8 cellular contexts compared by ENCODE assay signal in genomic region chr2:131105156-131105949, GRCh38. TPM values are rescaled to one million over a fixed set of nuclear protein-coding genes. Genes with fewer than 3 reads are reported as not detected.
DNase-seq lines count a peak whose midpoint lies in the region; ATAC-seq and TF ChIP-seq lines count a peak whose summit lies in the region.

PLEKHB2 (plus strand) TSS chr2:131105336; CDS start chr2:131120942, 15,606 bp downstream.

- TF ChIP-seq EP300 in SK-N-SH (IDR thresholded peaks at IDR 0.05; ENCODE audit: borderline replicate concordance in 1 of 2, low read depth in 1 of 2, low read length in 1 of 2) = no peak

- under 1% methylated on average over 53 of the region's 66 CpGs for whole genome bisulfite sequencing in SK-N-SH (ENCODE audit: low lambda C conversion rate)

- H3K27me3 ChIP-seq in SK-N-SH (ENCODE audit: insufficient read depth) = no peaks in the 10 kb centered on the region
- H3K27me3 ChIP-seq in thoracic aorta (replicated peaks; ENCODE audit: insufficient read depth) = no peaks in the 10 kb centered on the region

- CTCF ChIA-PET in SK-N-SH (lab: Yijun Ruan, JAX) = interaction anchor here (1.2 to 2.5 kb wide), 2 partner anchors 20 to 48 kb away, joined by 3 to 7 read pairs; no protein-coding TSS in a partner anchor

- no peaks in the 10 kb centered on the region for H3K9me3 Mint-ChIP-seq in osteocyte (ENCODE audit: unreplicated experiment)

- peaks cover 9% of the 10 kb centered on the region for H3K36me3 Mint-ChIP-seq in osteocyte (ENCODE audit: unreplicated experiment)

- peak within 1 kb of the TSS; percentile 87 to 98 for H3K27ac ChIP-seq in SK-N-SH (ENCODE audit: low read depth in 2 of 2, low read length in 1 of 2)
- peak within 1 kb of the TSS; percentile 93 to 95 for H3K27ac ChIP-seq in thoracic aorta

- H3K4me3 ChIP-seq in LNCaP clone FGC (ENCODE audit: low read depth, low read length) (peak within 1 kb of the TSS; percentile 93), SK-N-SH (ENCODE audit: low read depth in 2 of 2, low read length in 1 of 2) (peak within 1 kb of the TSS; percentile 80 to 95), thoracic aorta (peak within 1 kb of the TSS; percentile 87)

- DNase-seq in GM04503 (ENCODE audit: low read depth) (peak; percentile 37), H4 (ENCODE audit: low spot score) (peak; percentile 78), LNCaP clone FGC (ENCODE audit: low read depth) (no peak), SK-N-SH (peak; percentile 96), glomerular endothelial cell (ENCODE audit: extremely low read depth, low read depth, low spot score) (peak; percentile 31), osteocyte (ENCODE audit: extremely low spot score, unreplicated experiment) (peak; percentile 98), thoracic aorta (ENCODE audit: low spot score) (peak; percentile 46)
- peak; percentile 90 for DNase-seq in activated naive CD4-positive, alpha-beta T cell treated with anti-CD3 and anti-CD28 coated beads, Interleukin-2, amount 50 U/mL, for 16 hours

- peak within 1 kb of the TSS; percentile 79 for H3K4me2 ChIP-seq in SK-N-SH

- peaks cover 0 to 10% of the 10 kb centered on the region in 2 experiments for H3K36me3 ChIP-seq in SK-N-SH (replicated peaks in 1 of 2; ENCODE audit: control insufficient read depth in 1 of 2, insufficient read depth in 2 of 2, low read length in 1 of 2)
- no peaks in the 10 kb centered on the region for H3K36me3 ChIP-seq in thoracic aorta

- H3K79me2 ChIP-seq in SK-N-SH (ENCODE audit: insufficient read depth) = peaks cover 52% of the 10 kb centered on the region

- ATAC-seq in thoracic aorta (ENCODE audit: insufficient number of reproducible peaks, low FRiP score, low read depth) = peak; percentile 85

- peak within 1 kb of the TSS; percentile 91 for H2AFZ ChIP-seq in SK-N-SH (ENCODE audit: low read depth)

- H3K4me1 ChIP-seq in SK-N-SH (ENCODE audit: control insufficient read depth in 1 of 2, insufficient read depth in 2 of 2, low read depth in 1 of 2, low read length in 1 of 2) (peaks cover 7 to 12% of the 10 kb centered on the region in 2 experiments), thoracic aorta (ENCODE audit: control insufficient read depth in 1 of 2, low read depth in 2 of 2) (peaks cover 10 to 21% of the 10 kb centered on the region in 2 donors)

- no peaks in the 10 kb centered on the region for H3K27me3 Mint-ChIP-seq in osteocyte (ENCODE audit: unreplicated experiment)

- POLR2A ChIA-PET in SK-N-SH (lab: Yijun Ruan, JAX) = interaction anchor here (1.2 to 1.6 kb wide), 2 partner anchors 12 to 13 kb away, joined by 3 to 7 read pairs; partner anchors contain the start of gene FAM168B

- no peak for TF ChIP-seq RAD21 in SK-N-SH (IDR thresholded peaks at IDR 0.05; ENCODE audit: low read length)

- H3F3A ChIP-seq in SK-N-SH (replicated peaks; ENCODE audit: insufficient read depth) = peaks cover 11% of the 10 kb centered on the region

- peaks cover 24% of the 10 kb centered on the region for H4K20me1 ChIP-seq in SK-N-SH (ENCODE audit: insufficient read depth)

- peak; percentile 29; the same call in 1 of the 2 replicates for TF ChIP-seq CTCF in LNCaP clone FGC (IDR thresholded peaks at IDR 0.05; ENCODE audit: control insufficient read depth, extremely low read depth, insufficient read depth)
- TF ChIP-seq CTCF in SK-N-SH (IDR thresholded peaks at IDR 0.05) = peak; percentile 40
- peak; percentile 50 for TF ChIP-seq CTCF in osteocyte (IDR thresholded peaks at IDR 0.05)
- TF ChIP-seq CTCF in thoracic aorta (IDR thresholded peaks at IDR 0.05) = peak; percentile 13

- peak within 1 kb of the TSS; percentile 99 for H3K4me3 Mint-ChIP-seq in osteocyte (ENCODE audit: unreplicated experiment)

- H3K9ac ChIP-seq in SK-N-SH = peak within 1 kb of the TSS; percentile 88

- H3K9me3 ChIP-seq in SK-N-SH = no peaks in the 10 kb centered on the region
- no peaks in the 10 kb centered on the region for H3K9me3 ChIP-seq in thoracic aorta

- no peaks in the 10 kb centered on the region for H3K9me2 ChIP-seq in SK-N-SH

- peak within 1 kb of the TSS; percentile 97 for H3K27ac Mint-ChIP-seq in osteocyte (ENCODE audit: unreplicated experiment)

- H3K4me1 Mint-ChIP-seq in osteocyte (ENCODE audit: unreplicated experiment) = peaks cover 34% of the 10 kb centered on the region

TF ChIP-seq in SK-N-SH, 30 proteins besides CTCF, POLR2A, EP300 and RAD21:
- TF ChIP-seq NFIC (IDR thresholded peaks at IDR 0.05; ENCODE audit: borderline replicate concordance) (no peak), NRF1 (IDR thresholded peaks at IDR 0.05; ENCODE audit: low read depth, low read length) (peak; percentile 92), TAF1 (IDR thresholded peaks at IDR 0.05; ENCODE audit: borderline replicate concordance, low read depth, low read length) (peak; percentile 79), PBX3 (IDR thresholded peaks at IDR 0.05) (no peak), POLR2AphosphoS5 (IDR thresholded peaks at IDR 0.05; ENCODE audit: low read depth, low read length) (peak; percentile 92), MAX (IDR thresholded peaks at IDR 0.05; ENCODE audit: low read depth) (peak; percentile 15; the same call in 1 of the 2 replicates), TEAD4 (IDR thresholded peaks at IDR 0.05; ENCODE audit: borderline replicate concordance, insufficient read depth) (no peak), TCF12 (IDR thresholded peaks at IDR 0.05) (no peak), RCOR1 (IDR thresholded peaks at IDR 0.05; ENCODE audit: low read length) (no peak), MXI1 (IDR thresholded peaks at IDR 0.05; ENCODE audit: low read depth, low read length) (peak; percentile 89), CHD2 (IDR thresholded peaks at IDR 0.05; ENCODE audit: low read length, partially characterized antibody) (no peak)

RNA-seq across cellular contexts. Expression of gene PLEKHB2, which starts in this region (rescaled TPM):
- 122 and 125 TPM in 2 replicates for total RNA-seq in H4 (2014; rRNA removed; shearing (Covaris generic))
- 78.9 and 105 TPM in 2 replicates for polyA plus RNA-seq in SK-N-SH (2012; rRNA removed)
- polyA plus RNA-seq in SK-N-SH (2012; cell fraction: cytosol; rRNA removed) = 82.9 and 136 TPM in 2 replicates
- polyA plus RNA-seq in SK-N-SH (2012; cell fraction: nucleus; rRNA removed) = 46.4 and 49.5 TPM in 2 replicates
- 98.1 and 113 TPM in 2 replicates for total RNA-seq in glomerular endothelial cell
- 53.9 and 54.2 TPM in 2 replicates for total RNA-seq in osteocyte
- 10 to 100 TPM; 40.1 to 42.0 TPM for total RNA-seq in thoracic aorta
